Comparison of ENCODE assay signal across 22 cellular contexts in genomic region chr3:99543796-99544195, GRCh38.
A peak's percentile ranks its signal among the peaks of the same experiment; 100 is the strongest.
DNase-seq lines count a peak whose midpoint lies in the region; ATAC-seq, FAIRE-seq and TF ChIP-seq lines count a peak whose summit lies in the region.
"Had no signal": no experiment of that assay in that cellular context is flagged by ENCODE, and none has a peak within 500 bp of the region (broad histone marks: within the 10 kb centered on the region; RNA-seq: fewer than 3 reads in every experiment).

No MANE protein-coding gene starts in this region.

- H3K23ac ChIP-seq in IMR-90 (ENCODE audit: low read depth, low read length) = peak overlapping the region; percentile 58; the same call in 1 of the 2 replicates
- no peak overlapping the region for H3K23ac ChIP-seq in neuronal stem cell (ENCODE audit: low read depth, low read length, poor library complexity)

- no TSS peak for BruUV-seq in IMR-90 (replicated peaks; lab: Mats Ljungman, UMichigan)

- no peak for TF ChIP-seq CTCF in IMR-90 (conservative IDR thresholded peaks at IDR 0.05; ENCODE audit: low read depth, low read length)

- H3K4me2 ChIP-seq in IMR-90 (ENCODE audit: low read depth, low read length) (no peak overlapping the region), neuronal stem cell (ENCODE audit: insufficient read depth, low read length, poor library complexity, severe bottlenecking) (no peak overlapping the region)

- no peak overlapping the region for H3K4me3 ChIP-seq in IMR-90 (ENCODE audit: insufficient read depth, low read depth, low read length)
- no peak overlapping the region for H3K4me3 ChIP-seq in neuronal stem cell (ENCODE audit: low read length in 2 of 2)
- H3K4me3 ChIP-seq: MG63, PC-9, SJCRH30 had no signal

- H3K14ac ChIP-seq in IMR-90 (replicated peaks; ENCODE audit: low read depth, low read length) (peak overlapping the region; percentile 31; the same call in 1 of the 2 replicates), neuronal stem cell (ENCODE audit: low read length) (no peak overlapping the region)

- H2BK20ac ChIP-seq in IMR-90 (ENCODE audit: low read depth, low read length) = peak overlapping the region; percentile 55; the same call in 1 of the 2 replicates

- dilution Hi-C loops in IMR-90 (cut with HindIII; ENCODE audit: low sequenced_read_pairs, unreplicated experiment) = no loop called here

- H3K18ac ChIP-seq in IMR-90 (ENCODE audit: low read depth, low read length) (peak overlapping the region; percentile 78; the same call in 1 of the 2 replicates), neuronal stem cell (ENCODE audit: low read length) (no peak overlapping the region)

- CTCF ChIA-PET in IMR-90 (lab: Yijun Ruan, JAX) = no interaction called here

- H4K91ac ChIP-seq in IMR-90 (ENCODE audit: insufficient read depth, low read depth, low read length) = peak overlapping the region; percentile 48
- H4K91ac ChIP-seq in neuronal stem cell (ENCODE audit: low read depth, low read length, poor library complexity) = no peak overlapping the region

- H4K8ac ChIP-seq in IMR-90 (ENCODE audit: low read depth in 2 of 2, low read length in 2 of 2) = no peak overlapping the region; a peak in 1 of 4 replicates
- H4K8ac ChIP-seq in neuronal stem cell (ENCODE audit: low read depth, low read length) = no peak overlapping the region

- POLR2A ChIA-PET in IMR-90 (lab: Charles Lee; ENCODE audit: unreplicated experiment) = no interaction called here

- H3K9me1 ChIP-seq in IMR-90 (ENCODE audit: insufficient read depth, low read length) = peaks cover 8% of the 10 kb centered on the region; the same call in 1 of the 2 replicates

- H2BK5ac ChIP-seq in IMR-90 (ENCODE audit: low read depth, low read length, poor library complexity, severe bottlenecking) (no peak overlapping the region), neuronal stem cell (ENCODE audit: low read length) (no peak overlapping the region)

- no peaks in the 10 kb centered on the region; the same call in 1 of the 2 replicates for H3K9me3 ChIP-seq in IMR-90 (ENCODE audit: control insufficient read depth, insufficient read depth, low read length)
- no peaks in the 10 kb centered on the region for H3K9me3 ChIP-seq in neuronal stem cell (replicated peaks in 1 of 2; ENCODE audit: control insufficient read depth in 2 of 2, insufficient read depth in 1 of 2, low read depth in 1 of 2, low read length in 2 of 2)
- H3K9me3 ChIP-seq: MG63, SJCRH30 had no signal

- peak overlapping the region; percentile 49 for H2BK12ac ChIP-seq in neuronal stem cell (ENCODE audit: low read length)

- intact Hi-C loops in IMR-90 (cut with micrococcal nuclease) = no loop called here

- in situ Hi-C loops in IMR-90 (cut with MboI; ENCODE audit: low sequenced_read_pairs) = no loop called here

- H3K79me1 ChIP-seq in IMR-90 (ENCODE audit: low read depth in 1 of 2, low read length in 2 of 2) (no peaks in the 10 kb centered on the region), neuronal stem cell (ENCODE audit: low read depth, low read length) (no peaks in the 10 kb centered on the region)

- H3K4me1 ChIP-seq in IMR-90 (ENCODE audit: control insufficient read depth, insufficient read depth, low read length) = peaks cover 6% of the 10 kb centered on the region
- H3K4me1 ChIP-seq in neuronal stem cell (ENCODE audit: control insufficient read depth in 2 of 2, insufficient read depth in 1 of 2, low read depth in 1 of 2, low read length in 2 of 2) = peaks cover 0 to 2% of the 10 kb centered on the region in 2 donors
- H3K4me1 ChIP-seq: SJCRH30 had no signal

- no peak for DNase-seq in GM12891 (ENCODE audit: insufficient read length, low spot score)
- no peak for DNase-seq in IMR-90
- peak; percentile 24 for DNase-seq in dermis blood vessel endothelial cell
- no peak for DNase-seq in neuronal stem cell (ENCODE audit: low spot score)
- DNase-seq in NCI-H345 treated with DMSO at 0.1 percent for 48 hours (lab: John Stamatoyannopoulos, UW; ENCODE audit: unreplicated experiment) = no peak
- DNase-seq in stimulated activated CD4-positive, alpha-beta T cell treated with anti-CD3 and anti-CD28 coated beads, Interleukin-4, amount 100 ng/mL, for 4 hours = no peak
- DNase-seq: AML-193, DMS79, H7, HFFc6, MG63, NCI-H1092, NCI-H1436 treated with DMSO at 0.1 percent for 48 hours, NCI-H2029, NCI-H345, NCI-H526 had no signal

- no peak overlapping the region; the same call in 1 of the 2 replicates for H3K4ac ChIP-seq in IMR-90 (ENCODE audit: low read depth, low read length)
- H3K4ac ChIP-seq in neuronal stem cell (ENCODE audit: low read length) = no peak overlapping the region

- peak; percentile 9 for FAIRE-seq in GM12891 (lab: Jason Lieb, UNC)
- FAIRE-seq: D721Med had no signal

- H2AK9ac ChIP-seq in IMR-90 (replicated peaks; ENCODE audit: low read depth, low read length, poor library complexity) = peak overlapping the region; percentile 8

- peak overlapping the region; percentile 69 for H2AFZ ChIP-seq in IMR-90 (replicated peaks; ENCODE audit: low read length, poor library complexity)
- no peak overlapping the region for H2AFZ ChIP-seq in neuronal stem cell (ENCODE audit: low read length)

- H3K56ac ChIP-seq in IMR-90 (ENCODE audit: extremely low read depth, insufficient read depth, low read length) = no peak overlapping the region

- H3K27me3 ChIP-seq in IMR-90 (ENCODE audit: control insufficient read depth, insufficient read depth, low read length) = no peaks in the 10 kb centered on the region
- H3K27me3 ChIP-seq in neuronal stem cell (ENCODE audit: control insufficient read depth in 3 of 3, insufficient read depth in 3 of 3, low read depth in 1 of 3, low read length in 3 of 3) = no peaks in the 10 kb centered on the region
- H3K27me3 ChIP-seq: MG63, SJCRH30 had no signal

- H3K27ac ChIP-seq in IMR-90 (ENCODE audit: insufficient read depth, low read length) (no peak overlapping the region), neuronal stem cell (replicated peaks; ENCODE audit: low read length) (no peak overlapping the region)
- H3K27ac ChIP-seq: C4-2B, PC-9, RWPE1, SJCRH30 had no signal

- H4K20me1 ChIP-seq in IMR-90 (ENCODE audit: insufficient read depth, low read length) = no peaks in the 10 kb centered on the region

- H4K5ac ChIP-seq in IMR-90 (ENCODE audit: low read depth, low read length) = no peak overlapping the region

- ATAC-seq in IMR-90 (ENCODE audit: low read depth) (no peak), HG03095 (IDR thresholded peaks at IDR 0.05; ENCODE audit: unreplicated experiment) (no peak)

- peak overlapping the region; percentile 49; the same call in 1 of the 2 replicates for H2BK120ac ChIP-seq in IMR-90 (ENCODE audit: low read depth, low read length)
- H2BK120ac ChIP-seq in neuronal stem cell (ENCODE audit: low read depth, low read length) = no peak overlapping the region

- H3K9ac ChIP-seq in IMR-90 (ENCODE audit: low read depth, low read length) (no peak overlapping the region), neuronal stem cell (ENCODE audit: low read depth, low read length, poor library complexity) (no peak overlapping the region)

- H2BK15ac ChIP-seq in IMR-90 (ENCODE audit: low read depth, low read length) (peak overlapping the region; percentile 19; the same call in 1 of the 3 replicates), neuronal stem cell (ENCODE audit: low read length) (no peak overlapping the region)

- H3K36me3 ChIP-seq in IMR-90 (ENCODE audit: control insufficient read depth, insufficient read depth, low read length) (no peaks in the 10 kb centered on the region), neuronal stem cell (replicated peaks in 1 of 2; ENCODE audit: control insufficient read depth in 2 of 2, insufficient read depth in 2 of 2, low read length in 2 of 2) (no peaks in the 10 kb centered on the region)
- H3K36me3 ChIP-seq: MG63, SJCRH30 had no signal

- peak overlapping the region; percentile 38; the same call in 1 of the 2 replicates for H2AK5ac ChIP-seq in IMR-90 (ENCODE audit: low read depth, low read length)
- no peak overlapping the region for H2AK5ac ChIP-seq in neuronal stem cell (ENCODE audit: low read depth, low read length)

- TF ChIP-seq POLR2A in GM12891 (IDR thresholded peaks at IDR 0.05; ENCODE audit: low read depth, low read length) = no peak
- TF ChIP-seq POLR2A in IMR-90 (IDR thresholded peaks at IDR 0.05; ENCODE audit: low read depth, low read length) = no peak

- no CpG with 5 or more reads among the region's 1 CpG for WGBS in IMR-90 (ENCODE audit: extremely low coverage in 2 of 2, insufficient read length in 1 of 2), 2 experiments
- no CpG with 5 or more reads among the region's 1 CpG for whole genome bisulfite sequencing in neuronal stem cell (ENCODE audit: extremely low coverage in 2 of 2, insufficient read length in 2 of 2, insufficient replicate concordance in 1 of 2), 2 donors

- TF ChIP-seq RAD21 in IMR-90 (IDR thresholded peaks at IDR 0.05; ENCODE audit: low read length) = no peak

TF ChIP-seq in GM12891, 5 proteins besides CTCF, POLR2A, EP300 and RAD21:
- no peak for TF ChIP-seq SPI1 (IDR thresholded peaks at IDR 0.05; ENCODE audit: low read depth, low read length)
- no peak for TF ChIP-seq TAF1 (IDR thresholded peaks at IDR 0.05; ENCODE audit: low read depth, low read length)
- TF ChIP-seq POLR2AphosphoS5 (IDR thresholded peaks at IDR 0.05; ENCODE audit: low read depth, low read length) = no peak
- no peak for TF ChIP-seq POU2F2 (IDR thresholded peaks at IDR 0.05; ENCODE audit: low read depth, low read length)
- no peak for TF ChIP-seq PAX5 (IDR thresholded peaks at IDR 0.05; ENCODE audit: insufficient read depth, low read length, severe bottlenecking)

TF ChIP-seq in IMR-90, 13 proteins besides CTCF, POLR2A, EP300 and RAD21 (continues in another document):
- TF ChIP-seq CHD1 (IDR thresholded peaks at IDR 0.05; ENCODE audit: low read depth, low read length) = no peak
- no peak for TF ChIP-seq NFE2L2 (IDR thresholded peaks at IDR 0.05; ENCODE audit: low read depth, low read length)
- no peak for TF ChIP-seq MXI1 (IDR thresholded peaks at IDR 0.05; ENCODE audit: borderline replicate concordance, low read depth, low read length)
- TF ChIP-seq CEBPB (IDR thresholded peaks at IDR 0.05; ENCODE audit: low read depth, low read length) = no peak
- TF ChIP-seq MAZ (IDR thresholded peaks at IDR 0.05; ENCODE audit: borderline replicate concordance, low read depth, low read length) = no peak
- no peak for TF ChIP-seq MAFK (IDR thresholded peaks at IDR 0.05; ENCODE audit: low read depth, low read length)
- no peak for TF ChIP-seq RFX5 (IDR thresholded peaks at IDR 0.05; ENCODE audit: low read depth, low read length)
- no peak for TF ChIP-seq RCOR1 (IDR thresholded peaks at IDR 0.05; ENCODE audit: insufficient replicate concordance, low read length)
- no peak for TF ChIP-seq SMC3 (IDR thresholded peaks at IDR 0.05; ENCODE audit: low read depth, low read length)
- no peak for TF ChIP-seq USF2 (IDR thresholded peaks at IDR 0.05; ENCODE audit: low read depth, low read length)
